16 cellular contexts compared by ENCODE assay signal in the genomic region with DNA sequence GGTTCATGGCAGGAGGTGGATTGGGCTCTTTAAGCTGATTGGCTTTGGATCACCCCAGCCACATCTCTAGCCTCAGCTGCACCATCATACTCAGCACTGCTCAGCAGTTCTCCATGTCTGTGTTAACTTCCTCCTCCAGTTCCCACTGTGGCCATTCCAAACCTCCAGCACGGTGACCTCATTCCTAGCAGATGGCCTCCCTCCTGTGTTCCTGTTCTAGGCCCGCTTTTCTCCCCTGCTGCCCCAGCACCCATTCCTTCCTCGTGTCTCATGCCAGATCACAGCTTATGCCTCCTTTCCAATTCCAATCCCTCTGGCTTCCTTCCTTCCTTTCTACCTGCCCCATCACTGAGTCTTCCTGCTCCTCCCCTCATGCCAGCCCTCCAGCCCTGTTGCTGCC.
A peak's percentile ranks its signal among the peaks of the same experiment; 100 is the strongest.
DNase-seq lines count a peak whose midpoint lies in the region; ATAC-seq, FAIRE-seq and TF ChIP-seq lines count a peak whose summit lies in the region.
"Had no signal": no experiment of that assay in that cellular context is flagged by ENCODE, and none has a peak within 500 bp of the region (broad histone marks: within the 10 kb centered on the region; RNA-seq: fewer than 3 reads in every experiment).

No MANE protein-coding gene starts in this region.

- H3K14ac ChIP-seq in IMR-90 (replicated peaks; ENCODE audit: low read depth, low read length) = peak overlapping the region; percentile 61

- CTCF ChIA-PET in activated CD4-positive, alpha-beta T cell treated with anti-CD3 and anti-CD28 coated beads for 36 hours (lab: Charles Lee) = interaction anchor here (0.6 to 3.9 kb wide), 8 partner anchors 9 to 1550 kb away, joined by 3 to 16 read pairs (median 6); no protein-coding TSS in a partner anchor
- CTCF ChIA-PET in IMR-90 (lab: Yijun Ruan, JAX) = interaction anchor here (0.6 kb wide), 1 partner anchor 35 kb away, joined by 3 read pairs; no protein-coding TSS in a partner anchor

- no peak overlapping the region for H3K4me3 ChIP-seq in IMR-90 (ENCODE audit: insufficient read depth, low read depth, low read length)
- H3K4me3 ChIP-seq: A549, SJSA1, upper lobe of left lung had no signal

- peak overlapping the region; percentile 63; the same call in 1 of the 2 replicates for H2BK20ac ChIP-seq in IMR-90 (ENCODE audit: low read depth, low read length)

- no peaks in the 10 kb centered on the region for H3K9me3 ChIP-seq in IMR-90 (ENCODE audit: control insufficient read depth, insufficient read depth, low read length)
- H3K9me3 ChIP-seq: A549, neutrophil, SJSA1, upper lobe of left lung had no signal

- peaks cover 87% of the 10 kb centered on the region for H3K36me3 Mint-ChIP-seq in activated CD4-positive, alpha-beta T cell treated with anti-CD3 and anti-CD28 coated beads for 36 hours (ENCODE audit: low read depth)
- no peaks in the 10 kb centered on the region for H3K36me3 Mint-ChIP-seq in type B pancreatic cell

- H2BK120ac ChIP-seq in IMR-90 (ENCODE audit: low read depth, low read length) = peak overlapping the region; percentile 72

- BruUV-seq in IMR-90 (replicated peaks; lab: Mats Ljungman, UMichigan) = no TSS peak

- H2AK9ac ChIP-seq in IMR-90 (replicated peaks; ENCODE audit: low read depth, low read length, poor library complexity) = no peak overlapping the region

- intact Hi-C loops in activated CD4-positive, alpha-beta T cell treated with anti-CD3 and anti-CD28 coated beads for 36 hours (cut with DNase I, micrococcal nuclease) = loop anchor here in 1 of 2 experiments (2.0 kb wide), 1 partner anchor 56 kb away; no protein-coding TSS in a partner anchor
- intact Hi-C loops in IMR-90 (cut with micrococcal nuclease) = no loop called here

- H2BK15ac ChIP-seq in IMR-90 (ENCODE audit: low read depth, low read length) = peak overlapping the region; percentile 75; the same call in 2 of the 3 replicates

- TF ChIP-seq CTCF in IMR-90 (conservative IDR thresholded peaks at IDR 0.05; ENCODE audit: low read depth, low read length) (no peak), type B pancreatic cell (conservative IDR thresholded peaks at IDR 0.05) (no peak)

- H4K8ac ChIP-seq in IMR-90 (ENCODE audit: low read depth in 2 of 2, low read length in 2 of 2) = peak overlapping the region; percentile 69 to 71; a peak in 3 of 4 replicates

- peak overlapping the region; percentile 41 for H2AK5ac ChIP-seq in IMR-90 (ENCODE audit: low read depth, low read length)

- dilution Hi-C loops in IMR-90 (cut with HindIII; ENCODE audit: low sequenced_read_pairs, unreplicated experiment) = no loop called here

- 0 out of 2 replicates have a peak overlapping the region, but pooled peaks have one; percentile 22 for H3K27ac ChIP-seq in IMR-90 (ENCODE audit: insufficient read depth, low read length)
- H3K27ac ChIP-seq: A549, neutrophil, upper lobe of left lung had no signal

- TF ChIP-seq POLR2A in IMR-90 (IDR thresholded peaks at IDR 0.05; ENCODE audit: low read depth, low read length) = no peak

- peaks cover 73% of the 10 kb centered on the region for H3K4me1 Mint-ChIP-seq in activated CD4-positive, alpha-beta T cell treated with anti-CD3 and anti-CD28 coated beads for 36 hours
- peaks cover under 1% of the 10 kb centered on the region for H3K4me1 Mint-ChIP-seq in type B pancreatic cell (ENCODE audit: unreplicated experiment)

- 100% methylated on average over 1 of the region's 3 CpGs; no CpG with 5 or more reads in 1 of the 2 experiments for whole genome bisulfite sequencing in IMR-90 (ENCODE audit: extremely low coverage in 2 of 2, insufficient read length in 1 of 2), 2 experiments

- peak overlapping the region; percentile 46 for H3K4ac ChIP-seq in IMR-90 (ENCODE audit: low read depth, low read length)

- DNase-seq in activated CD4-positive, alpha-beta T cell treated with anti-CD3 and anti-CD28 coated beads for 36 hours = no peak
- DNase-seq in activated CD4-positive, alpha-beta T cell treated with anti-CD3 and anti-CD28 coated beads for 1 hour = no peak
- DNase-seq in IMR-90 (peak; percentile 42), cerebellar cortex (ENCODE audit: low spot score) (peak; percentile 76), mesenteric fat pad (ENCODE audit: low spot score) (peak; percentile 62), GM19239 (ENCODE audit: insufficient read length, low spot score) (no peak), islet precursor cell (no peak), type B pancreatic cell (ENCODE audit: extremely low spot score, unreplicated experiment) (no peak)
- DNase-seq: activated gamma-delta T cell treated with Interleukin-2 at 50 U/mL for 16 hours, NCI-H1930, upper lobe of left lung had no signal

- H3K4me1 ChIP-seq in IMR-90 (ENCODE audit: control insufficient read depth, insufficient read depth, low read length) = peaks cover 21% of the 10 kb centered on the region
- H3K4me1 ChIP-seq: A549 had no signal

- peaks cover 38% of the 10 kb centered on the region for H3K9me1 ChIP-seq in IMR-90 (ENCODE audit: insufficient read depth, low read length)

- H3K23ac ChIP-seq in IMR-90 (ENCODE audit: low read depth, low read length) = peak overlapping the region; percentile 21

- H3K79me1 ChIP-seq in IMR-90 (ENCODE audit: low read depth in 1 of 2, low read length in 2 of 2) = peaks cover 37 to 90% of the 10 kb centered on the region in 2 experiments

- peaks cover 12% of the 10 kb centered on the region for H3K9me3 Mint-ChIP-seq in activated CD4-positive, alpha-beta T cell treated with anti-CD3 and anti-CD28 coated beads for 36 hours (ENCODE audit: low read depth)
- H3K9me3 Mint-ChIP-seq in type B pancreatic cell = no peaks in the 10 kb centered on the region

- in situ Hi-C loops in IMR-90 (cut with MboI; ENCODE audit: low sequenced_read_pairs) = no loop called here

- H2BK5ac ChIP-seq in IMR-90 (ENCODE audit: low read depth, low read length, poor library complexity, severe bottlenecking) = peak overlapping the region; percentile 87

- POLR2A ChIA-PET in activated CD4-positive, alpha-beta T cell treated with anti-CD3 and anti-CD28 coated beads for 36 hours (lab: Charles Lee) = interaction anchor here (1.6 to 1.8 kb wide), 3 partner anchors 18 to 56 kb away, joined by 5 to 20 read pairs (median 8); no protein-coding TSS in a partner anchor
- POLR2A ChIA-PET in IMR-90 (lab: Charles Lee; ENCODE audit: unreplicated experiment) = no interaction called here

- no peak overlapping the region for H2AFZ ChIP-seq in IMR-90 (replicated peaks; ENCODE audit: low read length, poor library complexity)

- peak overlapping the region; percentile 51; the same call in 1 of the 2 replicates for H4K5ac ChIP-seq in IMR-90 (ENCODE audit: low read depth, low read length)

- peaks cover 39% of the 10 kb centered on the region for H3K36me3 ChIP-seq in IMR-90 (ENCODE audit: control insufficient read depth, insufficient read depth, low read length)

- H3K27me3 Mint-ChIP-seq in activated CD4-positive, alpha-beta T cell treated with anti-CD3 and anti-CD28 coated beads for 36 hours = no peaks in the 10 kb centered on the region
- no peaks in the 10 kb centered on the region for H3K27me3 Mint-ChIP-seq in type B pancreatic cell

- no peaks in the 10 kb centered on the region for H3K27me3 ChIP-seq in IMR-90 (ENCODE audit: control insufficient read depth, insufficient read depth, low read length)
- H3K27me3 ChIP-seq: neutrophil, SJSA1, upper lobe of left lung had no signal

- no peak for ATAC-seq in activated CD4-positive, alpha-beta T cell treated with anti-CD3 and anti-CD28 coated beads for 36 hours
- ATAC-seq in IMR-90 (ENCODE audit: low read depth) = no peak
- ATAC-seq: A549 had no signal

- H4K20me1 ChIP-seq in IMR-90 (ENCODE audit: insufficient read depth, low read length) = no peaks in the 10 kb centered on the region; the same call in 1 of the 2 replicates

- peak overlapping the region; percentile 49 for H4K91ac ChIP-seq in IMR-90 (ENCODE audit: insufficient read depth, low read depth, low read length)

- H3K4me3 Mint-ChIP-seq in activated CD4-positive, alpha-beta T cell treated with anti-CD3 and anti-CD28 coated beads for 36 hours = peak overlapping the region; percentile 50
- no peak overlapping the region for H3K4me3 Mint-ChIP-seq in type B pancreatic cell

- no peak overlapping the region for H3K56ac ChIP-seq in IMR-90 (ENCODE audit: extremely low read depth, insufficient read depth, low read length)

- TF ChIP-seq RAD21 in IMR-90 (IDR thresholded peaks at IDR 0.05; ENCODE audit: low read length) = no peak

- no peak overlapping the region for H3K4me2 ChIP-seq in IMR-90 (ENCODE audit: low read depth, low read length)
- H3K4me2 ChIP-seq: A549 had no signal

- no peak overlapping the region for H3K9ac ChIP-seq in IMR-90 (ENCODE audit: low read depth, low read length)

- H3K18ac ChIP-seq in IMR-90 (ENCODE audit: low read depth, low read length) = peak overlapping the region; percentile 40; the same call in 1 of the 2 replicates

- peak overlapping the region; percentile 92 for H3K27ac Mint-ChIP-seq in activated CD4-positive, alpha-beta T cell treated with anti-CD3 and anti-CD28 coated beads for 36 hours
- no peak overlapping the region for H3K27ac Mint-ChIP-seq in type B pancreatic cell

- no peak for FAIRE-seq in GM19239 (lab: Jason Lieb, UNC)
- FAIRE-seq: A549, colon, D721Med had no signal

TF ChIP-seq in IMR-90, 13 proteins besides CTCF, POLR2A, EP300 and RAD21:
- no peak for TF ChIP-seq FOS (IDR thresholded peaks at IDR 0.05; ENCODE audit: low read depth, low read length)
- TF ChIP-seq SMC3 (IDR thresholded peaks at IDR 0.05; ENCODE audit: low read depth, low read length) = no peak
- TF ChIP-seq BHLHE40 (IDR thresholded peaks at IDR 0.05; ENCODE audit: low read depth, low read length) = no peak
- no peak for TF ChIP-seq NFE2L2 (IDR thresholded peaks at IDR 0.05; ENCODE audit: low read depth, low read length)
- TF ChIP-seq MXI1 (IDR thresholded peaks at IDR 0.05; ENCODE audit: borderline replicate concordance, low read depth, low read length) = no peak
- no peak for TF ChIP-seq CHD1 (IDR thresholded peaks at IDR 0.05; ENCODE audit: low read depth, low read length)
- no peak for TF ChIP-seq CEBPB (IDR thresholded peaks at IDR 0.05; ENCODE audit: low read depth, low read length)
- no peak for TF ChIP-seq MAZ (IDR thresholded peaks at IDR 0.05; ENCODE audit: borderline replicate concordance, low read depth, low read length)
TF ChIP-seq in IMR-90: peak in this region for 0.

Comparison
In these comparisons a context has a peak if more than half of its experiments do, and no peak if none do; other contexts are left out.
1. DNase-seq: peak in IMR-90 (single experiment), cerebellar cortex (single experiment) and mesenteric fat pad (single experiment); none in activated CD4-positive, alpha-beta T cell treated with anti-CD3 and anti-CD28 coated beads for 36 hours (single experiment), activated CD4-positive, alpha-beta T cell treated with anti-CD3 and anti-CD28 coated beads for 1 hour (single experiment), GM19239 (single experiment), islet precursor cell (single experiment) and type B pancreatic cell (single experiment).